8 cellular contexts compared by ENCODE assay signal in the genomic region with DNA sequence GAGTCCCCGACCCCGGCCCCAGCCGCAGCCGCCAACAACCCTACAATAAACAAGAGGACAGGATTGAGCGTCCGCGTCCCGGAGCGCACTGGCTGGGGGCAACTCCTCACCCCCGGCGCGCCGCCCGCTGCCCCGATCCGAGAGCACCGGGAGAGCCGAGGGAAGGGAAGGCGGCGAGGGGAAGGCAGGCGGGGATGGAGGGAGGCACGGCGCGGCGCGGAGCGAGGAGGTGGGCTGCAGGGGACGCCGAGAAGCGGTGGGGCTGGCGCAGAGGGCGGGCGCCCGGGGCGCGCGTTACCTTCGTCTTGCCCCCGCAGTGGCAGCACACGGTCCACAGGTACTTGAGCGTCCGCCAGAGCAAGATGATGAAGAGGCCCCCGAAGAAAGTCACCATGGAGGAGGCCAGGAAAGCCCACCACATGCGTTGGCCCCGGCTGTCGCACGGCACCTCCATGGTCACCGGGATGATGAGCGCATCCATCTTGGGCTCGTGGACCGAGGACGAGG. TPM values are rescaled to one million over a fixed set of nuclear protein-coding genes. Genes with fewer than 3 reads are reported as not detected.
DNase-seq lines count a peak whose midpoint lies in the region; ATAC-seq and TF ChIP-seq lines count a peak whose summit lies in the region.

No MANE protein-coding gene starts in this region.

- CTCF ChIA-PET in CD8-positive, alpha-beta memory T cell (lab: Charles Lee) = no interaction called here

- H3K27me3 Mint-ChIP-seq in CD8-positive, alpha-beta memory T cell = peaks cover 55 to 81% of the 10 kb centered on the region in 2 donors

- H3K4me1 ChIP-seq in CD8-positive, alpha-beta memory T cell (ENCODE audit: insufficient read depth, low read length) = no peaks in the 10 kb centered on the region
- H3K4me1 ChIP-seq in osteoblast (ENCODE audit: insufficient read depth, low read length) = peaks cover 17% of the 10 kb centered on the region

- H3K4me2 ChIP-seq in osteoblast (ENCODE audit: insufficient read depth, low read length) = peak overlapping the region; percentile 95

- H3K79me2 ChIP-seq in osteoblast (ENCODE audit: insufficient read depth, low read length) = peaks cover 51% of the 10 kb centered on the region

- H3K36me3 Mint-ChIP-seq in CD8-positive, alpha-beta memory T cell = no peaks in the 10 kb centered on the region

- H4K20me1 ChIP-seq in osteoblast (ENCODE audit: insufficient read depth, low read length) = no peaks in the 10 kb centered on the region

- peaks cover 4 to 23% (median 8%) of the 10 kb centered on the region in 3 donors for H3K4me1 Mint-ChIP-seq in CD8-positive, alpha-beta memory T cell

- POLR2A ChIA-PET in CD8-positive, alpha-beta memory T cell (lab: Charles Lee) = no interaction called here

- no peaks in the 10 kb centered on the region for H3K9me3 Mint-ChIP-seq in CD8-positive, alpha-beta memory T cell

- H3K4me3 ChIP-seq in CD8-positive, alpha-beta memory T cell (ENCODE audit: low read length) = no peak overlapping the region
- H3K4me3 ChIP-seq in epithelial cell of proximal tubule (ENCODE audit: low read depth, low read length) (peak overlapping the region; percentile 85), osteoblast (ENCODE audit: insufficient read depth, low read length) (peak overlapping the region; percentile 86)

- H3K27ac Mint-ChIP-seq in CD8-positive, alpha-beta memory T cell = no peak overlapping the region

- no peak overlapping the region for H3K27ac ChIP-seq in CD8-positive, alpha-beta memory T cell (ENCODE audit: low read depth, low read length)
- no peak overlapping the region for H3K27ac ChIP-seq in osteoblast (ENCODE audit: low read depth, low read length)

- no peak for ATAC-seq in GM18861 (IDR thresholded peaks at IDR 0.05; ENCODE audit: unreplicated experiment)

- H3K27me3 ChIP-seq in CD8-positive, alpha-beta memory T cell (ENCODE audit: insufficient read depth, low read length, poor library complexity, severe bottlenecking) = peaks cover 17% of the 10 kb centered on the region
- no peaks in the 10 kb centered on the region for H3K27me3 ChIP-seq in osteoblast (ENCODE audit: insufficient read depth, low read length)

- peak overlapping the region; percentile 90 for H2AFZ ChIP-seq in osteoblast (ENCODE audit: low read length)

- no peak for DNase-seq in CD8-positive, alpha-beta memory T cell
- DNase-seq in NCI-H2171 treated with DMSO at 0.1 percent for 48 hours (lab: John Stamatoyannopoulos, UW) (peak; percentile 53), epithelial cell of proximal tubule (ENCODE audit: low read depth) (no peak), osteoblast (ENCODE audit: insufficient read length, low spot score, missing footprints) (peak; percentile 92), NCI-H2081 (lab: John Stamatoyannopoulos, UW) (no peak), OCI-M1 (lab: John Stamatoyannopoulos, UW) (no peak), GM19240 (ENCODE audit: insufficient read length, low spot score) (no peak)

- TF ChIP-seq CTCF in epithelial cell of proximal tubule (conservative IDR thresholded peaks at IDR 0.05; ENCODE audit: low read depth, low read length) (no peak), osteoblast (IDR thresholded peaks at IDR 0.05; ENCODE audit: extremely low read depth, low read depth, low read length) (no peak)

- H3K9me3 ChIP-seq in CD8-positive, alpha-beta memory T cell (ENCODE audit: low read length) = no peaks in the 10 kb centered on the region
- H3K9me3 ChIP-seq in osteoblast (ENCODE audit: low read depth, low read length) = no peaks in the 10 kb centered on the region

- H3K36me3 ChIP-seq in CD8-positive, alpha-beta memory T cell (ENCODE audit: insufficient read depth, low read length) = no peaks in the 10 kb centered on the region
- H3K36me3 ChIP-seq in osteoblast (ENCODE audit: insufficient read depth, low read length) = no peaks in the 10 kb centered on the region

- peak overlapping the region; percentile 29 to 80 (median 71) for H3K4me3 Mint-ChIP-seq in CD8-positive, alpha-beta memory T cell

RNA-seq across cellular contexts. Expression of a gene that starts 0.6 kb away (rescaled TPM):
- total RNA-seq in CD8-positive, alpha-beta memory T cell = under 1 TPM; 0.20 to 0.31 TPM
- polyA plus RNA-seq in CD8-positive, alpha-beta memory T cell = not detected
- total RNA-seq in epithelial cell of proximal tubule (12.5 and 19.5 TPM in 2 replicates), osteoblast (72.2 and 77.8 TPM in 2 replicates)

Comparison
In these comparisons a context has a peak if more than half of its experiments do, and no peak if none do; other contexts are left out.
1. DNase-seq: peak in NCI-H2171 treated with DMSO at 0.1 percent for 48 hours (single experiment) and osteoblast (single experiment); none in CD8-positive, alpha-beta memory T cell (0 of 5), epithelial cell of proximal tubule (single experiment), NCI-H2081 (0 of 2), OCI-M1 (single experiment) and GM19240 (single experiment).
2. RNA of a gene that starts 0.6 kb away (total RNA-seq): 72.2 to 77.8 TPM in osteoblast and 12.5 to 19.5 TPM in epithelial cell of proximal tubule; 0.20 to 0.31 TPM in CD8-positive, alpha-beta memory T cell; every median in the first group is over 10 times any median in the second.